Comparison of ENCODE assay signal across 1 cellular context in the genomic region with DNA sequence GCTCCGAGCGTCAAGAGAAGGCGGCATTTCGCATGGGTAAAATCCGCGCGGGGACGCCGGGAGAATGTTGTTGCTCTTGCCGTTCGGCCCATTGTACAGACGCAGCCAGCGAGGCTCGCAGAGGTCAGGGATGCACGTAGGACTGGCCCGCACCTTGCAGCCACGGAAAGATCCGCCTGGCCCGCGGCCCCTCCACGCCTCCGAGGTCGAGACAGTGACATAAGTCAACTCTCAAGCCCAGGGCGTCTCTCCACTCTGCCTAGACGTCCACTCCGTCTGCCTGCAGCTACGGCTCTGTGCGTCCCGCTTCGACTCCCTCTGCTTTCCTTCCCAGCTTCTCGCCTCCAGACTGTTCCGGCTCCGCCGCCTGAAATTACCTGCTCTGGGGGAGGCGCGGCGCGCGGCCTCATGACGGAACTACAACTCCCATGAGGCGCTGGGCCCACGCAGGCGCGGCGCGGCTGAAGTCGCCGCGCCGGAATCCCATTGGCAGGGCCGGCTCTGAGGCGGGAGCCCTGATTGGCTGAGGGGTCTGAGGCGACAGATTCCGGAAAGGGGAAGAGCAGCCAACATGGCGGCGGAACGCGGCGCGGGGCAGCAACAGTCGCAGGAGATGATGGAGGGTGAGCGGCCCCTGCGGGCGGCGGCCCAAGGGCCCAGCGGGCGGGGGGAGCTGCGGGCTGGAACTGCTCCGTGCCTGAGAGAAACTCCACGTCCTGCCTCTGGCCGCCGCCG.
TF ChIP-seq lines count a peak whose summit lies in the region.

A gene with protein sequence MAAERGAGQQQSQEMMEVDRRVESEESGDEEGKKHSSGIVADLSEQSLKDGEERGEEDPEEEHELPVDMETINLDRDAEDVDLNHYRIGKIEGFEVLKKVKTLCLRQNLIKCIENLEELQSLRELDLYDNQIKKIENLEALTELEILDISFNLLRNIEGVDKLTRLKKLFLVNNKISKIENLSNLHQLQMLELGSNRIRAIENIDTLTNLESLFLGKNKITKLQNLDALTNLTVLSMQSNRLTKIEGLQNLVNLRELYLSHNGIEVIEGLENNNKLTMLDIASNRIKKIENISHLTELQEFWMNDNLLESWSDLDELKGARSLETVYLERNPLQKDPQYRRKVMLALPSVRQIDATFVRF (plus strand): TSS at position 543 of the 735 bp plus-strand sequence. CDS start 29 bp downstream, at position 572.

TF ChIP-seq in HepG2, 621 proteins besides CTCF, POLR2A, EP300 and RAD21 (continued from another document and continues in another):
- TF ChIP-seq ZNF512 (CRISPR knock-in tag; IDR thresholded peaks at IDR 0.05), result peak; percentile 31; the same call in 1 of the 2 replicates
- TF ChIP-seq DR1 (CRISPR knock-in tag; IDR thresholded peaks at IDR 0.05), result 0 out of 2 replicates have a peak, but pooled peaks have one; percentile 54
- TF ChIP-seq NR2F1 (CRISPR knock-in tag; IDR thresholded peaks at IDR 0.05), result no peak
- peak; percentile 82 for TF ChIP-seq ARID4A (CRISPR knock-in tag; IDR thresholded peaks at IDR 0.05; ENCODE audit: borderline replicate concordance)
- TF ChIP-seq THYN1 (CRISPR knock-in tag; IDR thresholded peaks at IDR 0.05; ENCODE audit: borderline replicate concordance, low read depth), result no peak
- TF ChIP-seq THRA (CRISPR knock-in tag; IDR thresholded peaks at IDR 0.05; ENCODE audit: borderline replicate concordance), result 0 out of 2 replicates have a peak, but pooled peaks have one; percentile 11
- TF ChIP-seq, protein P1, sequence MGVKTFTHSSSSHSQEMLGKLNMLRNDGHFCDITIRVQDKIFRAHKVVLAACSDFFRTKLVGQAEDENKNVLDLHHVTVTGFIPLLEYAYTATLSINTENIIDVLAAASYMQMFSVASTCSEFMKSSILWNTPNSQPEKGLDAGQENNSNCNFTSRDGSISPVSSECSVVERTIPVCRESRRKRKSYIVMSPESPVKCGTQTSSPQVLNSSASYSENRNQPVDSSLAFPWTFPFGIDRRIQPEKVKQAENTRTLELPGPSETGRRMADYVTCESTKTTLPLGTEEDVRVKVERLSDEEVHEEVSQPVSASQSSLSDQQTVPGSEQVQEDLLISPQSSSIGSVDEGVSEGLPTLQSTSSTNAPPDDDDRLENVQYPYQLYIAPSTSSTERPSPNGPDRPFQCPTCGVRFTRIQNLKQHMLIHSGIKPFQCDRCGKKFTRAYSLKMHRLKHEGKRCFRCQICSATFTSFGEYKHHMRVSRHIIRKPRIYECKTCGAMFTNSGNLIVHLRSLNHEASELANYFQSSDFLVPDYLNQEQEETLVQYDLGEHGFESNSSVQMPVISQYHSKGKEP (CRISPR knock-in tag; IDR thresholded peaks at IDR 0.05), result no peak
- TF ChIP-seq SUZ12 (IDR thresholded peaks at IDR 0.05; ENCODE audit: low read depth, low read length), result peak; percentile 82
- no peak for TF ChIP-seq RFXANK (CRISPR knock-in tag; IDR thresholded peaks at IDR 0.05)
- TF ChIP-seq NFE2L1 (CRISPR knock-in tag; IDR thresholded peaks at IDR 0.05; ENCODE audit: borderline replicate concordance), result no peak
- no peak; the same call in none of the 2 replicates for TF ChIP-seq SP4 (CRISPR knock-in tag; IDR thresholded peaks at IDR 0.05)
- peak; percentile 34 for TF ChIP-seq ZNF589 (CRISPR knock-in tag; conservative IDR thresholded peaks at IDR 0.05)
- peak; percentile 23 for TF ChIP-seq U2AF1 (optimal IDR thresholded peaks at IDR 0.05; ENCODE audit: low read depth, low read length)
- TF ChIP-seq ZNF788 (CRISPR knock-in tag; IDR thresholded peaks at IDR 0.05; ENCODE audit: borderline replicate concordance), result peak; percentile 18; the same call in 1 of the 2 replicates
- no peak for TF ChIP-seq PRPF4 (IDR thresholded peaks at IDR 0.05; ENCODE audit: low read depth, low read length, poor library complexity, severe bottlenecking)
- TF ChIP-seq ATF7-NPFF (CRISPR knock-in tag; IDR thresholded peaks at IDR 0.05; ENCODE audit: low read depth), result peak; percentile 59; the same call in 1 of the 2 replicates
- TF ChIP-seq ZSCAN9 (CRISPR knock-in tag; IDR thresholded peaks at IDR 0.05; ENCODE audit: borderline replicate concordance), result peak; percentile 82; the same call in 1 of the 2 replicates
- no peak for TF ChIP-seq ZNF660 (CRISPR knock-in tag; IDR thresholded peaks at IDR 0.05; ENCODE audit: borderline replicate concordance, low read depth)
- TF ChIP-seq SRY (CRISPR knock-in tag; IDR thresholded peaks at IDR 0.05), result 0 out of 2 replicates have a peak, but pooled peaks have one; percentile 56
- TF ChIP-seq HNF1B (CRISPR knock-in tag; IDR thresholded peaks at IDR 0.05), result no peak
- TF ChIP-seq ZNF121 (CRISPR knock-in tag; IDR thresholded peaks at IDR 0.05), result peak; percentile 57
- 0 out of 2 replicates have a peak, but pooled peaks have one; percentile 35 for TF ChIP-seq RBAK (CRISPR knock-in tag; IDR thresholded peaks at IDR 0.05)
- TF ChIP-seq NCOR1 (IDR thresholded peaks at IDR 0.05; ENCODE audit: borderline replicate concordance, low read length), result no peak
- TF ChIP-seq FOSL2 (CRISPR knock-in tag; IDR thresholded peaks at IDR 0.05), result no peak; the same call in 1 of the 2 replicates
- TF ChIP-seq, protein P2, sequence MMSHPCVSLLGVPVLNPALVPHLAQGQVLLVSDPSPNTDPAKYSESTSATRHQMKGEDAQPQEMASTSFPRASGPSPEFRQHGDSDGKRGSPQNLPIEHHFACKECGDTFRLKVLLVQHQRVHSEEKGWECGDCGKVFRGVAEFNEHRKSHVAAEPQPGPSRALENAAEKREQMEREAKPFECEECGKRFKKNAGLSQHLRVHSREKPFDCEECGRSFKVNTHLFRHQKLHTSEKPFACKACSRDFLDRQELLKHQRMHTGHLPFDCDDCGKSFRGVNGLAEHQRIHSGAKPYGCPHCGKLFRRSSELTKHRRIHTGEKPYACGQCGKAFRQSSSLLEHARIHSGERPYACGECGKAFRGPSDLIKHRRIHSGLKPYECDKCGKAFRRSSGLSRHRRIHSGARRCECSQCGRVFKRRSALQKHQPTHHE (CRISPR knock-in tag; IDR thresholded peaks at IDR 0.05; ENCODE audit: borderline replicate concordance), result peak; percentile 96; the same call in 1 of the 2 replicates
- peak; percentile 82 for TF ChIP-seq ZMAT3 (CRISPR knock-in tag; conservative IDR thresholded peaks at IDR 0.05)
- TF ChIP-seq CHD2 (IDR thresholded peaks at IDR 0.05; ENCODE audit: low read depth, low read length), result peak; percentile 45; the same call in 1 of the 2 replicates
- no peak for TF ChIP-seq ARID3A (IDR thresholded peaks at IDR 0.05; ENCODE audit: low read depth, low read length)
- TF ChIP-seq ZNF83 (CRISPR knock-in tag; IDR thresholded peaks at IDR 0.05; ENCODE audit: borderline replicate concordance), result no peak
- no peak for TF ChIP-seq ZNF678 (CRISPR knock-in tag; IDR thresholded peaks at IDR 0.05)
- no peak for TF ChIP-seq ARNTL (CRISPR knock-in tag; IDR thresholded peaks at IDR 0.05)
- no peak for TF ChIP-seq ZNF207 (IDR thresholded peaks at IDR 0.05; ENCODE audit: borderline replicate concordance)
- TF ChIP-seq ZNF513 (CRISPR knock-in tag; conservative IDR thresholded peaks at IDR 0.05), result 0 out of 2 replicates have a peak, but pooled peaks have one; percentile 22
- peak; percentile 47; the same call in 1 of the 2 replicates for TF ChIP-seq ZNF264 (CRISPR knock-in tag; IDR thresholded peaks at IDR 0.05)
- TF ChIP-seq SKI (IDR thresholded peaks at IDR 0.05; ENCODE audit: partially characterized antibody), result no peak
- TF ChIP-seq ZNF136 (CRISPR knock-in tag; IDR thresholded peaks at IDR 0.05; ENCODE audit: low read depth), result no peak; the same call in 1 of the 2 replicates
- TF ChIP-seq GATAD1 (CRISPR knock-in tag; IDR thresholded peaks at IDR 0.05), result peak; percentile 92
- TF ChIP-seq RXRA (CRISPR knock-in tag; IDR thresholded peaks at IDR 0.05), result peak; percentile 67; the same call in 1 of the 2 replicates
